ENCODE assay signal across 2 cellular contexts in genomic region chr15:92881570-92881837, GRCh38.
TF ChIP-seq lines count a peak whose summit lies in the region.

No MANE protein-coding gene starts in this region.

TF ChIP-seq in HCT116, 20 proteins besides CTCF, POLR2A, EP300 and RAD21 (continued from another document):
- TF ChIP-seq, protein P1, sequence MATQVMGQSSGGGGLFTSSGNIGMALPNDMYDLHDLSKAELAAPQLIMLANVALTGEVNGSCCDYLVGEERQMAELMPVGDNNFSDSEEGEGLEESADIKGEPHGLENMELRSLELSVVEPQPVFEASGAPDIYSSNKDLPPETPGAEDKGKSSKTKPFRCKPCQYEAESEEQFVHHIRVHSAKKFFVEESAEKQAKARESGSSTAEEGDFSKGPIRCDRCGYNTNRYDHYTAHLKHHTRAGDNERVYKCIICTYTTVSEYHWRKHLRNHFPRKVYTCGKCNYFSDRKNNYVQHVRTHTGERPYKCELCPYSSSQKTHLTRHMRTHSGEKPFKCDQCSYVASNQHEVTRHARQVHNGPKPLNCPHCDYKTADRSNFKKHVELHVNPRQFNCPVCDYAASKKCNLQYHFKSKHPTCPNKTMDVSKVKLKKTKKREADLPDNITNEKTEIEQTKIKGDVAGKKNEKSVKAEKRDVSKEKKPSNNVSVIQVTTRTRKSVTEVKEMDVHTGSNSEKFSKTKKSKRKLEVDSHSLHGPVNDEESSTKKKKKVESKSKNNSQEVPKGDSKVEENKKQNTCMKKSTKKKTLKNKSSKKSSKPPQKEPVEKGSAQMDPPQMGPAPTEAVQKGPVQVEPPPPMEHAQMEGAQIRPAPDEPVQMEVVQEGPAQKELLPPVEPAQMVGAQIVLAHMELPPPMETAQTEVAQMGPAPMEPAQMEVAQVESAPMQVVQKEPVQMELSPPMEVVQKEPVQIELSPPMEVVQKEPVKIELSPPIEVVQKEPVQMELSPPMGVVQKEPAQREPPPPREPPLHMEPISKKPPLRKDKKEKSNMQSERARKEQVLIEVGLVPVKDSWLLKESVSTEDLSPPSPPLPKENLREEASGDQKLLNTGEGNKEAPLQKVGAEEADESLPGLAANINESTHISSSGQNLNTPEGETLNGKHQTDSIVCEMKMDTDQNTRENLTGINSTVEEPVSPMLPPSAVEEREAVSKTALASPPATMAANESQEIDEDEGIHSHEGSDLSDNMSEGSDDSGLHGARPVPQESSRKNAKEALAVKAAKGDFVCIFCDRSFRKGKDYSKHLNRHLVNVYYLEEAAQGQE (IDR thresholded peaks at IDR 0.05; ENCODE audit: low read depth): no peak

TF ChIP-seq in WTC11, 78 proteins besides CTCF, POLR2A, EP300 and RAD21 (continued from another document):
- TF ChIP-seq, protein P2, sequence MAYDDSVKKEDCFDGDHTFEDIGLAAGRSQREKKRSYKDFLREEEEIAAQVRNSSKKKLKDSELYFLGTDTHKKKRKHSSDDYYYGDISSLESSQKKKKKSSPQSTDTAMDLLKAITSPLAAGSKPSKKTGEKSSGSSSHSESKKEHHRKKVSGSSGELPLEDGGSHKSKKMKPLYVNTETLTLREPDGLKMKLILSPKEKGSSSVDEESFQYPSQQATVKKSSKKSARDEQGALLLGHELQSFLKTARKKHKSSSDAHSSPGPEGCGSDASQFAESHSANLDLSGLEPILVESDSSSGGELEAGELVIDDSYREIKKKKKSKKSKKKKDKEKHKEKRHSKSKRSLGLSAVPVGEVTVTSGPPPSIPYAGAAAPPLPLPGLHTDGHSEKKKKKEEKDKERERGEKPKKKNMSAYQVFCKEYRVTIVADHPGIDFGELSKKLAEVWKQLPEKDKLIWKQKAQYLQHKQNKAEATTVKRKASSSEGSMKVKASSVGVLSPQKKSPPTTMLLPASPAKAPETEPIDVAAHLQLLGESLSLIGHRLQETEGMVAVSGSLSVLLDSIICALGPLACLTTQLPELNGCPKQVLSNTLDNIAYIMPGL (CRISPR knock-in tag; IDR thresholded peaks at IDR 0.05): no peak
